8 cellular contexts compared by ENCODE assay signal in genomic region chr14:34060747-34061050, GRCh38.
A peak's percentile ranks its signal among the peaks of the same experiment; 100 is the strongest.
DNase-seq lines count a peak whose midpoint lies in the region; ATAC-seq and TF ChIP-seq lines count a peak whose summit lies in the region.

No MANE protein-coding gene starts in this region.

- H3K9me3 Mint-ChIP-seq in activated naive CD4-positive, alpha-beta T cell treated with anti-CD3 and anti-CD28 coated beads, Interleukin-2, amount 10 ng/mL, durations not matched to agents 7 days and 5 days = no peaks in the 10 kb centered on the region
- no peaks in the 10 kb centered on the region for H3K9me3 Mint-ChIP-seq in chondrocyte (ENCODE audit: low read depth)
- no peaks in the 10 kb centered on the region for H3K9me3 Mint-ChIP-seq in mesothelial cell of epicardium

- no peak overlapping the region for H3K4me3 ChIP-seq in urinary bladder (ENCODE audit: low read depth, low read length)

- no peaks in the 10 kb centered on the region for H3K36me3 ChIP-seq in urinary bladder (ENCODE audit: insufficient read depth)

- peaks cover 31% of the 10 kb centered on the region for H3K4me1 Mint-ChIP-seq in activated naive CD4-positive, alpha-beta T cell treated with anti-CD3 and anti-CD28 coated beads, Interleukin-2, amount 10 ng/mL, durations not matched to agents 7 days and 5 days
- H3K4me1 Mint-ChIP-seq in chondrocyte (ENCODE audit: low read depth) = peaks cover 14% of the 10 kb centered on the region
- H3K4me1 Mint-ChIP-seq in mesothelial cell of epicardium = peaks cover 22% of the 10 kb centered on the region

- H3K4me1 ChIP-seq in urinary bladder (ENCODE audit: insufficient read depth) = no peaks in the 10 kb centered on the region

- peak overlapping the region; percentile 88 for H3K27ac Mint-ChIP-seq in activated naive CD4-positive, alpha-beta T cell treated with anti-CD3 and anti-CD28 coated beads, Interleukin-2, amount 10 ng/mL, durations not matched to agents 7 days and 5 days
- H3K27ac Mint-ChIP-seq in chondrocyte (ENCODE audit: unreplicated experiment) (peak overlapping the region; percentile 89), mesothelial cell of epicardium (peak overlapping the region; percentile 97)

- peaks cover 13% of the 10 kb centered on the region for H3K36me3 Mint-ChIP-seq in activated naive CD4-positive, alpha-beta T cell treated with anti-CD3 and anti-CD28 coated beads, Interleukin-2, amount 10 ng/mL, durations not matched to agents 7 days and 5 days
- H3K36me3 Mint-ChIP-seq in chondrocyte (ENCODE audit: low read depth) (no peaks in the 10 kb centered on the region), mesothelial cell of epicardium (no peaks in the 10 kb centered on the region)

- H3K27ac ChIP-seq in urinary bladder (ENCODE audit: low read depth) = peak overlapping the region; percentile 91

- DNase-seq in activated naive CD4-positive, alpha-beta T cell treated with anti-CD3 and anti-CD28 coated beads, Interleukin-2, amount 10 ng/mL, durations not matched to agents 7 days and 5 days = no peak
- no peak for DNase-seq in activated naive CD4-positive, alpha-beta T cell (lab: John Stamatoyannopoulos, UW)
- no peak for DNase-seq in chondrocyte (ENCODE audit: low spot score)
- DNase-seq in mesothelial cell of epicardium (ENCODE audit: low spot score in 2 of 2, unreplicated experiment in 2 of 2) = no peak

- CTCF ChIA-PET in activated naive CD4-positive, alpha-beta T cell treated with anti-CD3 and anti-CD28 coated beads, Interleukin-2, amount 10 ng/mL, durations not matched to agents 7 days and 5 days (lab: Charles Lee) = interaction anchor here (1.1 to 1.8 kb wide), 5 partner anchors 14 to 213 kb away, joined by 3 to 5 read pairs (median 3); no protein-coding TSS in a partner anchor

- TF ChIP-seq CTCF in chondrocyte (IDR thresholded peaks at IDR 0.05) (no peak), mesothelial cell of epicardium (IDR thresholded peaks at IDR 0.05; ENCODE audit: unreplicated experiment) (no peak)

- WGBS in urinary bladder = 60% methylated on average over 9 of the region's 9 CpGs

- ATAC-seq in HG03565 (IDR thresholded peaks at IDR 0.05; ENCODE audit: unreplicated experiment) (no peak), GM21528 (IDR thresholded peaks at IDR 0.05; ENCODE audit: low FRiP score, unreplicated experiment) (no peak), GM21526 (IDR thresholded peaks at IDR 0.05; ENCODE audit: low FRiP score, unreplicated experiment) (no peak)

- peaks cover 69% of the 10 kb centered on the region for H3K27me3 Mint-ChIP-seq in activated naive CD4-positive, alpha-beta T cell treated with anti-CD3 and anti-CD28 coated beads, Interleukin-2, amount 10 ng/mL, durations not matched to agents 7 days and 5 days
- H3K27me3 Mint-ChIP-seq in chondrocyte (ENCODE audit: low read depth) (no peaks in the 10 kb centered on the region), mesothelial cell of epicardium (ENCODE audit: low read depth) (no peaks in the 10 kb centered on the region)

- peak overlapping the region; percentile 78 for H3K4me3 Mint-ChIP-seq in activated naive CD4-positive, alpha-beta T cell treated with anti-CD3 and anti-CD28 coated beads, Interleukin-2, amount 10 ng/mL, durations not matched to agents 7 days and 5 days
- H3K4me3 Mint-ChIP-seq in chondrocyte (ENCODE audit: unreplicated experiment) (peak overlapping the region; percentile 80), mesothelial cell of epicardium (peak overlapping the region; percentile 86)
